Comparison of ENCODE assay signal across 17 cellular contexts in genomic region chr5:59342181-59342580, GRCh38.
DNase-seq lines count a peak whose midpoint lies in the region; ATAC-seq and TF ChIP-seq lines count a peak whose summit lies in the region.
"Had no signal": no experiment of that assay in that cellular context is flagged by ENCODE, and none has a peak within 500 bp of the region (broad histone marks: within the 10 kb centered on the region; RNA-seq: fewer than 3 reads in every experiment).

No MANE protein-coding gene starts in this region.

- no peaks in the 10 kb centered on the region for H3K4me1 ChIP-seq in smooth muscle cell (ENCODE audit: low read depth)
- no peaks in the 10 kb centered on the region for H3K4me1 ChIP-seq in CD8-positive, alpha-beta T cell (ENCODE audit: insufficient read depth, low read length)
- H3K4me1 ChIP-seq in ovary (ENCODE audit: insufficient read depth): no peaks in the 10 kb centered on the region

- no peaks in the 10 kb centered on the region for H4K20me1 ChIP-seq in smooth muscle cell (ENCODE audit: low read depth)

- H3K9me3 ChIP-seq in smooth muscle cell (replicated peaks; ENCODE audit: low read depth) (no peaks in the 10 kb centered on the region), ovary (no peaks in the 10 kb centered on the region)
- no peaks in the 10 kb centered on the region for H3K9me3 ChIP-seq in CD8-positive, alpha-beta T cell (ENCODE audit: low read length)

- H3K9me3 Mint-ChIP-seq in CD8-positive, alpha-beta T cell: no peaks in the 10 kb centered on the region
- H3K9me3 Mint-ChIP-seq: H9 had no signal

- POLR2A ChIA-PET in CD8-positive, alpha-beta T cell (lab: Charles Lee): no interaction called here

- no peak for TF ChIP-seq EP300 in ovary (IDR thresholded peaks at IDR 0.05)

- DNase-seq in NCI-H510A treated with DMSO at 0.1 percent for 48 hours (lab: John Stamatoyannopoulos, UW) (peak; percentile 34), NCI-H510A (lab: John Stamatoyannopoulos, UW) (no peak), RPMI7951 (ENCODE audit: low read depth) (peak; percentile 41), choroid plexus epithelial cell (ENCODE audit: low read depth) (peak; percentile 64), smooth muscle cell (lab: John Stamatoyannopoulos, UW; ENCODE audit: unreplicated experiment) (no peak), ovary (no peak), retina (no peak)
- no peak for DNase-seq in CD8-positive, alpha-beta T cell
- DNase-seq: C1 segment of cervical spinal cord; COR-L47; H9; Kasumi-1; MV-4-11; NCI-H1694; NCI-H2171 treated with DMSO at 0.1 percent for 48 hours; NCI-H526; NK-92 treated with Interleukin-12 subunit alpha and Interleukin-12 subunit beta, amount 100 ng/mL, for 24 hours had no signal

- no peak overlapping the region for H3K4me3 Mint-ChIP-seq in CD8-positive, alpha-beta T cell
- H3K4me3 Mint-ChIP-seq: H9 had no signal

- no peak for TF ChIP-seq CTCF in choroid plexus epithelial cell (conservative IDR thresholded peaks at IDR 0.05; ENCODE audit: low read depth, low read length)
- no peak for TF ChIP-seq CTCF in smooth muscle cell (IDR thresholded peaks at IDR 0.05; ENCODE audit: borderline replicate concordance, insufficient read depth, poor library complexity, severe bottlenecking)
- TF ChIP-seq CTCF in CD8-positive, alpha-beta T cell (IDR thresholded peaks at IDR 0.05): no peak
- no peak for TF ChIP-seq CTCF in ovary (IDR thresholded peaks at IDR 0.05)

- no peaks in the 10 kb centered on the region for H3K27me3 ChIP-seq in smooth muscle cell (ENCODE audit: low read depth)
- no peaks in the 10 kb centered on the region for H3K27me3 ChIP-seq in CD8-positive, alpha-beta T cell (ENCODE audit: insufficient read depth, low read length)
- no peaks in the 10 kb centered on the region for H3K27me3 ChIP-seq in ovary

- H3K36me3 ChIP-seq in smooth muscle cell (ENCODE audit: low read depth): no peaks in the 10 kb centered on the region
- no peaks in the 10 kb centered on the region for H3K36me3 ChIP-seq in CD8-positive, alpha-beta T cell (ENCODE audit: insufficient read depth, low read length)
- H3K36me3 ChIP-seq in ovary: no peaks in the 10 kb centered on the region

- CTCF ChIA-PET in CD8-positive, alpha-beta T cell (lab: Charles Lee): interaction anchor here (0.8 kb wide), 1 partner anchor 195 kb away, joined by 3 read pairs; no protein-coding TSS in a partner anchor

- H3K27ac Mint-ChIP-seq in CD8-positive, alpha-beta T cell: no peak overlapping the region
- H3K27ac Mint-ChIP-seq: H9 had no signal

- TF ChIP-seq POLR2A in ovary (IDR thresholded peaks at IDR 0.05): no peak

- H3K27ac ChIP-seq in smooth muscle cell (ENCODE audit: low read depth) (no peak overlapping the region), ovary (no peak overlapping the region)
- no peak overlapping the region for H3K27ac ChIP-seq in CD8-positive, alpha-beta T cell (ENCODE audit: low read depth, low read length)

- H2AFZ ChIP-seq in smooth muscle cell (ENCODE audit: low read depth): no peak overlapping the region

- no peaks in the 10 kb centered on the region for H3K79me2 ChIP-seq in smooth muscle cell (ENCODE audit: low read depth)

- peaks cover 2% of the 10 kb centered on the region for H3K4me1 Mint-ChIP-seq in CD8-positive, alpha-beta T cell (ENCODE audit: low read depth)
- H3K4me1 Mint-ChIP-seq: H9 had no signal

- 32% methylated on average over 3 of the region's 3 CpGs for WGBS in smooth muscle cell (ENCODE audit: low lambda C conversion rate)
- 51 to 62% (median 57%) methylated on average over 3 of the region's 3 CpGs for WGBS in ovary, 3 donors

- ATAC-seq in CD8-positive, alpha-beta T cell: no peak

- peaks cover 22% of the 10 kb centered on the region for H3K27me3 Mint-ChIP-seq in CD8-positive, alpha-beta T cell (ENCODE audit: low read depth)

- no peaks in the 10 kb centered on the region for H3F3A ChIP-seq in smooth muscle cell (ENCODE audit: low read depth)

- no peaks in the 10 kb centered on the region for H3K36me3 Mint-ChIP-seq in CD8-positive, alpha-beta T cell

- intact Hi-C loops in CD8-positive, alpha-beta T cell (cut with DNase I, micrococcal nuclease): no loop called here
- intact Hi-C loops in ovary (cut with DNase I): no loop called here

- H3K4me2 ChIP-seq in smooth muscle cell: peak overlapping the region; percentile 39

- no peak overlapping the region for H3K9ac ChIP-seq in smooth muscle cell (ENCODE audit: low read depth)

- no peak overlapping the region for H3K4me3 ChIP-seq in choroid plexus epithelial cell (ENCODE audit: low read depth, low read length)
- H3K4me3 ChIP-seq in smooth muscle cell: no peak overlapping the region
- no peak overlapping the region for H3K4me3 ChIP-seq in CD8-positive, alpha-beta T cell (ENCODE audit: low read depth, low read length)
- no peak overlapping the region for H3K4me3 ChIP-seq in ovary

Comparison
In these comparisons a context has a peak if more than half of its experiments do, and no peak if none do; other contexts are left out.
1. DNase-seq: peak in NCI-H510A treated with DMSO at 0.1 percent for 48 hours (single experiment), RPMI7951 (single experiment) and choroid plexus epithelial cell (single experiment); none in NCI-H510A (single experiment), smooth muscle cell (single experiment), CD8-positive, alpha-beta T cell (0 of 7), ovary (0 of 5) and retina (single experiment).